In genomic region chr5:168916266-168916665, GRCh38 we compare ENCODE assay signal across 1 cellular context.
TF ChIP-seq lines count a peak whose summit lies in the region.

No MANE protein-coding gene starts in this region.

TF ChIP-seq in H1, 55 proteins besides CTCF, POLR2A, EP300 and RAD21 (continued from another document):
- TF ChIP-seq, protein P1, sequence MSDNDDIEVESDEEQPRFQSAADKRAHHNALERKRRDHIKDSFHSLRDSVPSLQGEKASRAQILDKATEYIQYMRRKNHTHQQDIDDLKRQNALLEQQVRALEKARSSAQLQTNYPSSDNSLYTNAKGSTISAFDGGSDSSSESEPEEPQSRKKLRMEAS (IDR thresholded peaks at IDR 0.05): no peak
